Comparison of ENCODE assay signal across 12 cellular contexts in the genomic region with DNA sequence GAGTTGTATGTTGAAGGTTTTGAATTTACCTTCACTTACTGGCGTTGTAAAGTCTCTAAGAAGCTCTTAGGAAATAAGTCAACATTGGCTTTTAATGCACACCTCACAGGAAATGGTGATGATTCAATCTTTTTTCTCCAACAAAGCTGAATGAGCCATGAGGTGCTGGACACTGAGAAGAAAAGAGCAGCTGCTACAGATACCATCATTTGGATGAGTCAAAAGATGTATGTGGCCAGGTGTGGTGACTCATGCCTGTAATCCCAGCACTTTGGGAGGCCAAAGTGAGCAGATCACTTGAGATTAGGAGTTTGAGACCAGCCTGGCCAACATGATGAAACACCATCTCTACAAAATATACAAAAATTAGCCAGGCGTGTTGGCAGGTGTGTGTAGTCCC. TPM values are rescaled to one million over a fixed set of nuclear protein-coding genes. Genes with fewer than 3 reads are reported as not detected.
DNase-seq lines count a peak whose midpoint lies in the region; ATAC-seq and TF ChIP-seq lines count a peak whose summit lies in the region.
"Had no signal": no experiment of that assay in that cellular context is flagged by ENCODE, and none has a peak within 500 bp of the region (broad histone marks: within the 10 kb centered on the region; RNA-seq: fewer than 3 reads in every experiment).

No MANE protein-coding gene starts in this region.

- H3K9me2 ChIP-seq in Karpas-422 (replicated peaks; ENCODE audit: insufficient read depth, low read length) = no peaks in the 10 kb centered on the region

- no peaks in the 10 kb centered on the region for H3K36me3 Mint-ChIP-seq in CD4-positive, alpha-beta T cell (ENCODE audit: low read depth)
- H3K36me3 Mint-ChIP-seq: natural killer cell, type B pancreatic cell had no signal

- peaks cover 15% of the 10 kb centered on the region for H3K4me1 Mint-ChIP-seq in CD4-positive, alpha-beta T cell (ENCODE audit: low read depth)

- no peak for DNase-seq in CD4-positive, alpha-beta T cell
- DNase-seq in LoVo (ENCODE audit: low spot score) (peak; percentile 44), astrocyte of the spinal cord (ENCODE audit: low read depth, low spot score) (peak; percentile 68), body of pancreas (no peak), NCI-H1092 treated with DMSO at 0.1 percent for 48 hours (lab: John Stamatoyannopoulos, UW) (no peak), Karpas-422 (no peak), adrenal gland (no peak)
- DNase-seq: cerebellar nuclear complex, natural killer cell, NCI-H1417 treated with DMSO at 0.1 percent for 48 hours had no signal

- H3K4me2 ChIP-seq in Karpas-422 (ENCODE audit: low read depth, low read length, poor library complexity, severe bottlenecking) = no peak overlapping the region

- no peaks in the 10 kb centered on the region for H3K36me3 ChIP-seq in body of pancreas (replicated peaks in 1 of 2; ENCODE audit: insufficient read depth in 1 of 2, low read depth in 2 of 2)
- no peaks in the 10 kb centered on the region for H3K36me3 ChIP-seq in Karpas-422 (ENCODE audit: insufficient read depth, low read length)
- no peaks in the 10 kb centered on the region for H3K36me3 ChIP-seq in adrenal gland (replicated peaks in 1 of 2)

- no peak overlapping the region for H3K27ac ChIP-seq in CD4-positive, alpha-beta T cell (ENCODE audit: low read depth, low read length)
- no peak overlapping the region for H3K27ac ChIP-seq in body of pancreas
- H3K27ac ChIP-seq in Karpas-422 (ENCODE audit: low read length) = no peak overlapping the region
- no peak overlapping the region for H3K27ac ChIP-seq in adrenal gland

- POLR2A ChIA-PET in CD4-positive, alpha-beta T cell (lab: Charles Lee) = interaction anchor here (1.2 to 1.4 kb wide), 2 partner anchors 8 to 14 kb away, joined by 3 read pairs; no protein-coding TSS in a partner anchor

- H2AFZ ChIP-seq in Karpas-422 (ENCODE audit: low read length) = no peak overlapping the region

- intact Hi-C loops in CD4-positive, alpha-beta T cell (cut with DNase I, micrococcal nuclease) = no loop called here
- intact Hi-C loops in body of pancreas (cut with DNase I) = no loop called here
- intact Hi-C loops in adrenal gland (cut with DNase I) = no loop called here

- 83 to 98% methylated on average over 2 of the region's 2 CpGs for WGBS in body of pancreas, 2 donors
- 94 to 100% (median 98%) methylated on average over 2 of the region's 2 CpGs for WGBS in adrenal gland, 4 donors

- TF ChIP-seq POLR2A in body of pancreas (IDR thresholded peaks at IDR 0.05) (no peak), adrenal gland (IDR thresholded peaks at IDR 0.05) (no peak)

- CTCF ChIA-PET in CD4-positive, alpha-beta T cell (lab: Charles Lee) = interaction anchor here (0.9 to 1.2 kb wide), 2 partner anchors 19 to 49 kb away, joined by 3 read pairs; no protein-coding TSS in a partner anchor

- H3K4me3 ChIP-seq in astrocyte of the spinal cord (ENCODE audit: low read depth, low read length) = no peak overlapping the region
- H3K4me3 ChIP-seq in body of pancreas = no peak overlapping the region
- no peak overlapping the region for H3K4me3 ChIP-seq in Karpas-422 (ENCODE audit: low read length)
- no peak overlapping the region for H3K4me3 ChIP-seq in adrenal gland

- ATAC-seq in CD4-positive, alpha-beta T cell (ENCODE audit: poor library complexity) = peak; percentile 51
- ATAC-seq in GM19468 (IDR thresholded peaks at IDR 0.05; ENCODE audit: extremely low read depth, unreplicated experiment) = peak; percentile 30
- ATAC-seq in body of pancreas = no peak

- no peak for TF ChIP-seq CTCF in CD4-positive, alpha-beta T cell (IDR thresholded peaks at IDR 0.05)
- no peak for TF ChIP-seq CTCF in astrocyte of the spinal cord (IDR thresholded peaks at IDR 0.05; ENCODE audit: low read depth, low read length)
- no peak for TF ChIP-seq CTCF in body of pancreas (IDR thresholded peaks at IDR 0.05)
- no peak for TF ChIP-seq CTCF in adrenal gland (IDR thresholded peaks at IDR 0.05)

- no peaks in the 10 kb centered on the region for H3K79me2 ChIP-seq in Karpas-422 (ENCODE audit: low read length)

- no peaks in the 10 kb centered on the region for H3K4me1 ChIP-seq in body of pancreas
- H3K4me1 ChIP-seq in Karpas-422 (ENCODE audit: low read length) = no peaks in the 10 kb centered on the region
- H3K4me1 ChIP-seq in adrenal gland (replicated peaks in 1 of 2) = peaks cover 5% of the 10 kb centered on the region in 2 donors

- in situ Hi-C loops in astrocyte of the spinal cord (cut with HindIII; ENCODE audit: low sequenced_read_pairs) = no loop called here

- no peak overlapping the region for H3K27ac Mint-ChIP-seq in CD4-positive, alpha-beta T cell
- H3K27ac Mint-ChIP-seq: natural killer cell, type B pancreatic cell had no signal

- no peaks in the 10 kb centered on the region for H3K9me3 Mint-ChIP-seq in CD4-positive, alpha-beta T cell
- H3K9me3 Mint-ChIP-seq: type B pancreatic cell had no signal

- H4K20me1 ChIP-seq in Karpas-422 (ENCODE audit: insufficient read depth, low read depth, low read length) = no peaks in the 10 kb centered on the region

- H3K27me3 Mint-ChIP-seq in CD4-positive, alpha-beta T cell = peaks cover 6% of the 10 kb centered on the region

- no peak overlapping the region for H3K4me3 Mint-ChIP-seq in CD4-positive, alpha-beta T cell
- H3K4me3 Mint-ChIP-seq: natural killer cell, type B pancreatic cell had no signal

- no peaks in the 10 kb centered on the region for H3K9me3 ChIP-seq in CD4-positive, alpha-beta T cell (ENCODE audit: control insufficient read depth, low read length)
- H3K9me3 ChIP-seq in body of pancreas (no peaks in the 10 kb centered on the region), Karpas-422 (ENCODE audit: low read length) (no peaks in the 10 kb centered on the region), adrenal gland (replicated peaks in 1 of 3) (no peaks in the 10 kb centered on the region)

- no peak overlapping the region for H3K9ac ChIP-seq in Karpas-422 (ENCODE audit: low read length)

- peaks cover 3% of the 10 kb centered on the region for H3K27me3 ChIP-seq in CD4-positive, alpha-beta T cell (ENCODE audit: control insufficient read depth, insufficient read depth, low read length)
- H3K27me3 ChIP-seq in body of pancreas (no peaks in the 10 kb centered on the region), Karpas-422 (ENCODE audit: low read length) (no peaks in the 10 kb centered on the region), adrenal gland (no peaks in the 10 kb centered on the region)

RNA-seq across cellular contexts. Expression of gene IL23R, which starts 3.3 kb away (rescaled TPM):
- total RNA-seq in CD4-positive, alpha-beta T cell = under 1 TPM; 0.08 to 0.14 TPM
- total RNA-seq in body of pancreas (under 1 TPM in 1 of 2 donors, not detected in 1; 0.26 TPM), adrenal gland (1 to 10 TPM; 1.0 to 2.8 (median 1.9) TPM)
- 0.45 TPM in 1 of 2 replicates, not detected in the other for total RNA-seq in Karpas-422 (2014; rRNA removed; shearing (Covaris generic); ENCODE audit: low replicate concordance)
- polyA plus RNA-seq in adrenal gland = 1 to 10 TPM in 1 of 3 donors, under 1 TPM in 2; 0.03 to 2.0 (median 0.16) TPM

RNA-seq across cellular contexts. Expression of gene C1orf141, which starts 28.2 kb away (rescaled TPM):
- total RNA-seq in CD4-positive, alpha-beta T cell = not detected
- not detected for total RNA-seq in body of pancreas
- not detected in 2 replicates for total RNA-seq in Karpas-422 (2014; rRNA removed; shearing (Covaris generic); ENCODE audit: low replicate concordance)
- not detected for total RNA-seq in adrenal gland
- polyA plus RNA-seq in adrenal gland = not detected
- total RNA-seq: natural killer cell had no signal

Comparison
In these comparisons a context has a peak if more than half of its experiments do, and no peak if none do; other contexts are left out.
1. DNase-seq: peak in LoVo (single experiment) and astrocyte of the spinal cord (single experiment); none in CD4-positive, alpha-beta T cell (0 of 10), body of pancreas (0 of 4), NCI-H1092 treated with DMSO at 0.1 percent for 48 hours (single experiment), Karpas-422 (single experiment) and adrenal gland (0 of 7).